14 cellular contexts compared by ENCODE assay signal in the genomic region with DNA sequence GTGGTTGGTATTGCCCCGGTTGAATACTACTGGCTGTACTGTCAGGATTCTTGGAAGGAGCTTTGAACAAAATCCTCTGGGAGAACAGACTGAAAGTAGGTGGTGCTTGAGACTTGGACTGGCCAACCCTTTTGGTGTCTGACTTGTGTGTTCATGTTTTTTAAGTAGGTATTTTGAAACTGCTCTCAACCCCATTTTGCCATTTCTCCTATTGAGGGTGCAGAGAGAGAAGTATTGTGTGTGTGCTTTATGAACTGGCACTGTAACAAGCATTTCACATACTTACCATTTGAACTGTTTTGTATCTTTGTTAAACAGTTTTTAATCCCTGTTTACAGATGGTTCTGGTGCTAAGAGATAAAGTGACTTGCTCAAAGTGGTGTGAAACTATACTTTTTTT. TPM values are rescaled to one million over a fixed set of nuclear protein-coding genes. Genes with fewer than 3 reads are reported as not detected.
DNase-seq lines count a peak whose midpoint lies in the region; ATAC-seq, FAIRE-seq and TF ChIP-seq lines count a peak whose summit lies in the region.
"Had no signal": no experiment of that assay in that cellular context is flagged by ENCODE, and none has a peak within 500 bp of the region (broad histone marks: within the 10 kb centered on the region; RNA-seq: fewer than 3 reads in every experiment).

No MANE protein-coding gene starts in this region.

- peaks cover 72% of the 10 kb centered on the region for H3K36me3 Mint-ChIP-seq in CD8-positive, alpha-beta T cell
- peaks cover 74% of the 10 kb centered on the region for H3K36me3 Mint-ChIP-seq in activated naive CD8-positive, alpha-beta T cell treated with anti-CD3 and anti-CD28 coated beads for 36 hours

- no peaks in the 10 kb centered on the region for H3K9me3 Mint-ChIP-seq in CD8-positive, alpha-beta T cell
- no peaks in the 10 kb centered on the region for H3K9me3 Mint-ChIP-seq in activated naive CD8-positive, alpha-beta T cell treated with anti-CD3 and anti-CD28 coated beads for 36 hours

- CTCF ChIA-PET in A673 (lab: Charles Lee), result no interaction called here
- CTCF ChIA-PET in CD8-positive, alpha-beta T cell (lab: Charles Lee), result interaction anchor here (1.2 to 1.5 kb wide), 3 partner anchors 72 to 115 kb away, joined by 4 read pairs; no protein-coding TSS in a partner anchor

- no peak for FAIRE-seq in frontal cortex (lab: Jason Lieb, UNC)
- FAIRE-seq: HTR-8/SVneo, RCC 7860 had no signal

- intact Hi-C loops in A673 (cut with micrococcal nuclease; ENCODE audit: unreplicated experiment), result no loop called here
- intact Hi-C loops in CD8-positive, alpha-beta T cell (cut with DNase I, micrococcal nuclease), result no loop called here

- peaks cover 18% of the 10 kb centered on the region for H3K4me1 ChIP-seq in A673 (ENCODE audit: insufficient read depth, low read length, poor library complexity, severe bottlenecking)
- peaks cover 90% of the 10 kb centered on the region for H3K4me1 ChIP-seq in CD8-positive, alpha-beta T cell (ENCODE audit: insufficient read depth, low read length)

- H3K4me1 Mint-ChIP-seq in CD8-positive, alpha-beta T cell (ENCODE audit: low read depth), result peaks cover 90% of the 10 kb centered on the region
- H3K4me1 Mint-ChIP-seq in activated naive CD8-positive, alpha-beta T cell treated with anti-CD3 and anti-CD28 coated beads for 36 hours, result peaks cover 86% of the 10 kb centered on the region

- peak overlapping the region; percentile 51 for H3K27ac ChIP-seq in A673 (ENCODE audit: low read depth, low read length, poor library complexity, severe bottlenecking)
- no peak overlapping the region for H3K27ac ChIP-seq in CD8-positive, alpha-beta T cell (ENCODE audit: low read depth, low read length)

- H3K36me3 ChIP-seq in A673 (ENCODE audit: insufficient read depth, low read length, poor library complexity, severe bottlenecking), result peaks cover 4% of the 10 kb centered on the region
- H3K36me3 ChIP-seq in CD8-positive, alpha-beta T cell (ENCODE audit: insufficient read depth, low read length), result no peaks in the 10 kb centered on the region

- no peak for TF ChIP-seq CTCF in A673 (conservative IDR thresholded peaks at IDR 0.05; ENCODE audit: low read depth, low read length)
- no peak for TF ChIP-seq CTCF in CD8-positive, alpha-beta T cell (IDR thresholded peaks at IDR 0.05)

- H3K27me3 ChIP-seq in A673 (replicated peaks; ENCODE audit: insufficient read depth, low read depth, low read length, poor library complexity), result no peaks in the 10 kb centered on the region
- no peaks in the 10 kb centered on the region for H3K27me3 ChIP-seq in CD8-positive, alpha-beta T cell (ENCODE audit: insufficient read depth, low read length)

- H3K4me3 Mint-ChIP-seq in CD8-positive, alpha-beta T cell, result no peak overlapping the region
- no peak overlapping the region for H3K4me3 Mint-ChIP-seq in activated naive CD8-positive, alpha-beta T cell treated with anti-CD3 and anti-CD28 coated beads for 36 hours

- H3K4me3 ChIP-seq in A673 (ENCODE audit: low read depth, low read length, poor library complexity, severe bottlenecking), result no peak overlapping the region
- H3K4me3 ChIP-seq in CD8-positive, alpha-beta T cell (ENCODE audit: low read depth, low read length), result no peak overlapping the region

- DNase-seq in A673 (ENCODE audit: low spot score) (no peak), medulla oblongata (ENCODE audit: extremely low spot score) (peak; percentile 60), OCI-M2 (lab: John Stamatoyannopoulos, UW; ENCODE audit: unreplicated experiment) (no peak), SHP77 (lab: John Stamatoyannopoulos, UW) (no peak), NCI-H1092 treated with DMSO at 0.1 percent for 48 hours (lab: John Stamatoyannopoulos, UW) (no peak), frontal cortex (ENCODE audit: low spot score in 2 of 2) (no peak)
- DNase-seq in CD8-positive, alpha-beta T cell, result no peak
- DNase-seq in activated naive CD8-positive, alpha-beta T cell treated with anti-CD3 and anti-CD28 coated beads for 36 hours, result no peak
- DNase-seq: effector CD8-positive, alpha-beta T cell; NCI-H1930; stimulated activated naive CD4-positive, alpha-beta T cell treated with Interleukin-2 at 50 U/mL for 16 hours had no signal

- no peaks in the 10 kb centered on the region for H3K27me3 Mint-ChIP-seq in CD8-positive, alpha-beta T cell (ENCODE audit: low read depth)
- H3K27me3 Mint-ChIP-seq in activated naive CD8-positive, alpha-beta T cell treated with anti-CD3 and anti-CD28 coated beads for 36 hours, result no peaks in the 10 kb centered on the region

- peak overlapping the region; percentile 82 for H3K27ac Mint-ChIP-seq in CD8-positive, alpha-beta T cell
- H3K27ac Mint-ChIP-seq in activated naive CD8-positive, alpha-beta T cell treated with anti-CD3 and anti-CD28 coated beads for 36 hours, result peak overlapping the region; percentile 28

- POLR2A ChIA-PET in A673 (lab: Charles Lee; ENCODE audit: low non-redundant PET), result no interaction called here
- POLR2A ChIA-PET in CD8-positive, alpha-beta T cell (lab: Charles Lee), result interaction anchor here (0.9 to 2.3 kb wide), 3 partner anchors 13 to 24 kb away, joined by 3 to 6 read pairs (median 4); no protein-coding TSS in a partner anchor

- BruUV-seq in A673 (replicated peaks; lab: Mats Ljungman, UMichigan), result no TSS peak

- ATAC-seq in CD8-positive, alpha-beta T cell, result no peak
- ATAC-seq: activated CD4-positive, CD25-positive, alpha-beta regulatory T cell treated with anti-CD3 and anti-CD28 coated beads, Interleukin-2, amount 50 U/mL, for 24 hours had no signal

- no peaks in the 10 kb centered on the region for H3K9me3 ChIP-seq in A673 (ENCODE audit: low read depth, low read length, poor library complexity, severe bottlenecking)
- no peaks in the 10 kb centered on the region for H3K9me3 ChIP-seq in CD8-positive, alpha-beta T cell (ENCODE audit: low read length)

RNA-seq across cellular contexts. Expression of a gene that starts 21.3 kb away (rescaled TPM):
- total RNA-seq in A673 (2021) (120 and 123 TPM in 2 replicates), frontal cortex (17.1 TPM)
- total RNA-seq in CD8-positive, alpha-beta T cell, result 100 to 1,000 TPM; 104 to 105 TPM
- total RNA-seq in activated naive CD8-positive, alpha-beta T cell treated with anti-CD3 and anti-CD28 coated beads for 36 hours, result 10 to 100 TPM; 75.6 to 78.4 TPM
